Comparison of ENCODE assay signal across 8 cellular contexts in genomic region chr13:112943309-112944125, GRCh38. TPM values are rescaled to one million over a fixed set of nuclear protein-coding genes. Genes with fewer than 3 reads are reported as not detected.
A peak's percentile ranks its signal among the peaks of the same experiment; 100 is the strongest.
DNase-seq lines count a peak whose midpoint lies in the region; ATAC-seq, FAIRE-seq and TF ChIP-seq lines count a peak whose summit lies in the region.

No MANE protein-coding gene starts in this region.

- H3K36me3 ChIP-seq in A673 (ENCODE audit: insufficient read depth, low read length, poor library complexity, severe bottlenecking) (no peaks in the 10 kb centered on the region), breast epithelium (no peaks in the 10 kb centered on the region), keratinocyte (ENCODE audit: control insufficient read depth in 2 of 2, extremely low read depth in 1 of 2, insufficient read depth in 2 of 2, low read length in 2 of 2) (no peaks in the 10 kb centered on the region)

- CTCF ChIA-PET in A673 (lab: Charles Lee) = interaction anchor here (0.5 to 1.4 kb wide), 6 partner anchors 25 to 619 kb away, joined by 3 to 5 read pairs (median 4); no protein-coding TSS in a partner anchor

- no peak overlapping the region for H3K9ac ChIP-seq in keratinocyte (ENCODE audit: control insufficient read depth, extremely low read depth, insufficient read depth, low read length)

- no peaks in the 10 kb centered on the region for H3K9me1 ChIP-seq in keratinocyte (ENCODE audit: control insufficient read depth, extremely low read depth, insufficient read depth, low read length)

- H3K4me3 ChIP-seq in A673 (ENCODE audit: low read depth, low read length, poor library complexity, severe bottlenecking) (peak overlapping the region; percentile 50), breast epithelium (peak overlapping the region; percentile 42 to 77 (median 57)), keratinocyte (ENCODE audit: control insufficient read depth in 2 of 3, extremely low read depth in 1 of 3, insufficient read depth in 2 of 3, low read depth in 1 of 3, low read length in 3 of 3) (peak overlapping the region; percentile 36 to 58 (median 57))

- POLR2A ChIA-PET in A673 (lab: Charles Lee; ENCODE audit: low non-redundant PET) = no interaction called here

- H3K27me3 ChIP-seq in A673 (replicated peaks; ENCODE audit: insufficient read depth, low read depth, low read length, poor library complexity) = peaks cover 33% of the 10 kb centered on the region
- no peaks in the 10 kb centered on the region for H3K27me3 ChIP-seq in breast epithelium
- H3K27me3 ChIP-seq in keratinocyte (ENCODE audit: control insufficient read depth, extremely low read depth, insufficient read depth, low read length) = peaks cover 16% of the 10 kb centered on the region

- FAIRE-seq in keratinocyte (lab: Jason Lieb, UNC) = no peak

- H3K9me3 ChIP-seq in A673 (ENCODE audit: low read depth, low read length, poor library complexity, severe bottlenecking) (no peaks in the 10 kb centered on the region), breast epithelium (no peaks in the 10 kb centered on the region), keratinocyte (ENCODE audit: control insufficient read depth, low read depth, low read length) (no peaks in the 10 kb centered on the region)

- peak overlapping the region; percentile 60 for H3K4me2 ChIP-seq in keratinocyte (ENCODE audit: control insufficient read depth, extremely low read depth, insufficient read depth, low read depth, low read length)

- intact Hi-C loops in A673 (cut with micrococcal nuclease; ENCODE audit: unreplicated experiment) = loop anchor here (2.0 to 5.0 kb wide), 2 partner anchors 451 to 1284 kb away; no protein-coding TSS in a partner anchor
- intact Hi-C loops in breast epithelium (cut with DNase I; ENCODE audit: low total_unique reads) = no loop called here

- no peak overlapping the region for H3K27ac ChIP-seq in A673 (ENCODE audit: low read depth, low read length, poor library complexity, severe bottlenecking)
- H3K27ac ChIP-seq in breast epithelium = peak overlapping the region; percentile 21 to 67
- no peak overlapping the region for H3K27ac ChIP-seq in keratinocyte (ENCODE audit: control insufficient read depth, insufficient read depth, low read length)

- no peaks in the 10 kb centered on the region for H4K20me1 ChIP-seq in keratinocyte (ENCODE audit: control insufficient read depth, extremely low read depth, insufficient read depth, low read length)

- dilution Hi-C loops in keratinocyte (cut with MboI; ENCODE audit: extremely low pct_ligation_motif_present, low sequenced_read_pairs) = no loop called here

- no peak for TF ChIP-seq POLR2A in breast epithelium (IDR thresholded peaks at IDR 0.05)

- DNase-seq in A673 (ENCODE audit: low spot score) (peak; percentile 56), GM13976 (ENCODE audit: low spot score) (peak; percentile 68), RPMI7951 (ENCODE audit: low read depth) (peak; percentile 17), breast epithelium (ENCODE audit: low spot score in 2 of 2) (no peak), keratinocyte (ENCODE audit: low read depth, low spot score) (no peak), NCI-H1048 (lab: John Stamatoyannopoulos, UW) (no peak)
- peak; percentile 10 for DNase-seq in stimulated activated CD4-positive, alpha-beta T cell treated with anti-CD3 and anti-CD28 coated beads, Interleukin-1b, Interleukin-23, amount 100 ng/mL, for 48 hours

- no peaks in the 10 kb centered on the region for H3K79me2 ChIP-seq in keratinocyte (ENCODE audit: control insufficient read depth, insufficient read depth, low read length)

- in situ Hi-C loops in GM13976 (cut with MboI; ENCODE audit: low sequenced_read_pairs, unreplicated experiment) = loop anchor here (25.0 kb wide), 1 partner anchor 444 kb away; no protein-coding TSS in a partner anchor

- TF ChIP-seq CTCF in A673 (conservative IDR thresholded peaks at IDR 0.05; ENCODE audit: low read depth, low read length) (no peak), GM13976 (IDR thresholded peaks at IDR 0.05; ENCODE audit: borderline replicate concordance, control extremely low read depth, extremely low read depth, insufficient read depth, missing control alignments) (peak; percentile 6), breast epithelium (IDR thresholded peaks at IDR 0.05) (no peak), keratinocyte (optimal IDR thresholded peaks at IDR 0.05 in 1 of 3, IDR thresholded peaks at IDR 0.05 in 1 of 3, conservative IDR thresholded peaks at IDR 0.05 in 1 of 3; ENCODE audit: extremely low read depth in 1 of 3, insufficient read depth in 2 of 3, low read length in 3 of 3) (no peak)

- peak overlapping the region; percentile 59 for H2AFZ ChIP-seq in keratinocyte (ENCODE audit: control insufficient read depth, low read length)

- peak; percentile 33 for ATAC-seq in HG03103 (IDR thresholded peaks at IDR 0.05; ENCODE audit: low read depth, unreplicated experiment)

- no TSS peak for BruUV-seq in A673 (replicated peaks; lab: Mats Ljungman, UMichigan)

- H3K4me1 ChIP-seq in A673 (ENCODE audit: insufficient read depth, low read length, poor library complexity, severe bottlenecking) (peaks cover 6% of the 10 kb centered on the region), breast epithelium (no peaks in the 10 kb centered on the region), keratinocyte (ENCODE audit: control insufficient read depth, extremely low read depth, insufficient read depth, low read length) (no peaks in the 10 kb centered on the region)

RNA-seq across cellular contexts. Expression of gene MCF2L, which starts 25.5 kb away (rescaled TPM):
- 7.0 and 9.5 TPM in 2 replicates for total RNA-seq in A673 (2021)
- 4.8 and 7.2 TPM in 2 replicates for total RNA-seq in RPMI7951 (2014; rRNA removed; shearing (Covaris generic))
- total RNA-seq in breast epithelium = 10 to 100 TPM; 33.4 to 77.3 (median 38.6) TPM
- 0.14 TPM in 1 of 3 replicates, not detected in the others for polyA plus RNA-seq in keratinocyte
- polyA plus RNA-seq in keratinocyte (2011; ENCODE audit: low read depth) = 0.69 TPM
- polyA plus RNA-seq in keratinocyte (2011; cell fraction: cytosol; rRNA removed) = 0.09 TPM in 1 of 2 replicates, not detected in the other
- polyA plus RNA-seq in keratinocyte (2011; cell fraction: nucleus; rRNA removed) = 0.15 and 0.22 TPM in 2 replicates
- polyA plus RNA-seq in keratinocyte (2012; ENCODE audit: low replicate concordance) = 0.59 TPM in 1 of 2 replicates, not detected in the other
- 0.06 TPM in 1 of 3 replicates, not detected in the others for polyA minus RNA-seq in keratinocyte
- polyA minus RNA-seq in keratinocyte (2011; cell fraction: cytosol; rRNA and poly(A)+ RNA removed) = 0.19 TPM
- 0.16 and 0.32 TPM in 2 replicates for polyA minus RNA-seq in keratinocyte (2011; cell fraction: nucleus; rRNA and poly(A)+ RNA removed)

Comparison
In these comparisons a context has a peak if more than half of its experiments do, and no peak if none do; other contexts are left out.
1. DNase-seq: peak in A673 (single experiment), GM13976 (single experiment), RPMI7951 (single experiment) and stimulated activated CD4-positive, alpha-beta T cell treated with anti-CD3 and anti-CD28 coated beads, Interleukin-1b, Interleukin-23, amount 100 ng/mL, for 48 hours (single experiment); none in breast epithelium (0 of 2), keratinocyte (single experiment) and NCI-H1048 (single experiment).
2. H3K27ac ChIP-seq: peak in breast epithelium (2 of 2); none in A673 (single experiment) and keratinocyte (single experiment).
3. Peak in every context shown above with its lines, with median percentiles within 50 percentile points of each other: H3K4me3 ChIP-seq.